Comparison of ENCODE assay signal across 1 cellular context in genomic region chr21:46307625-46308024, GRCh38.
TF ChIP-seq lines count a peak whose summit lies in the region.

No MANE protein-coding gene starts in this region.

TF ChIP-seq in GM12878, 131 proteins besides CTCF, POLR2A, EP300 and RAD21:
- peak; percentile 18; the same call in 1 of the 2 replicates for TF ChIP-seq PKNOX1 (IDR thresholded peaks at IDR 0.05)
- no peak for TF ChIP-seq BRCA1 (IDR thresholded peaks at IDR 0.05; ENCODE audit: low read depth, low read length)
